In genomic region chr19:28309072-28309471, GRCh38 we compare ENCODE assay signal across 27 cellular contexts.
"Had no signal": no experiment of that assay in that cellular context is flagged by ENCODE, and none has a peak within 500 bp of the region (broad histone marks: within the 10 kb centered on the region; RNA-seq: fewer than 3 reads in every experiment).

No MANE protein-coding gene starts in this region.

- H3K4me2 ChIP-seq: neural progenitor cell had no signal

- H3K36me3 Mint-ChIP-seq: immature natural killer cell; mesothelial cell of epicardium; naive B cell; natural killer cell; neural progenitor cell; stimulated activated naive B cell treated with anti-CD40 and anti-IgM and Interleukin-4, amounts not matched to agents 10 μg/mL and 1 μg/mL and 100 μg/mL, for 72 hours had no signal

- H3K9me3 ChIP-seq: lower lobe of right lung, ovary, stomach, testis, thyroid gland, transverse colon, upper lobe of left lung had no signal

- H3K27me3 ChIP-seq: neural progenitor cell, ovary, stomach, testis, thyroid gland, transverse colon, upper lobe of left lung had no signal

- H3K27me3 Mint-ChIP-seq: naive B cell; progenitor cell of endocrine pancreas; stimulated activated naive B cell treated with anti-CD40 and anti-IgM and Interleukin-4, amounts not matched to agents 10 μg/mL and 1 μg/mL and 100 μg/mL, for 72 hours had no signal

- H2AFZ ChIP-seq: neural progenitor cell had no signal

- H3K4me1 Mint-ChIP-seq: immature natural killer cell; naive B cell; natural killer cell; stimulated activated naive B cell treated with anti-CD40 and anti-IgM and Interleukin-4, amounts not matched to agents 10 μg/mL and 1 μg/mL and 100 μg/mL, for 72 hours had no signal

- ATAC-seq: lower lobe of right lung; natural killer cell; sciatic nerve; stimulated activated naive B cell treated with anti-CD40 and anti-IgM and Interleukin-4, amounts not matched to agents 10 μg/mL and 1 μg/mL and 100 μg/mL, for 72 hours; stimulated activated naive CD8-positive, alpha-beta T cell treated with anti-CD3 and anti-CD28 coated beads, Interleukin-15, Interleukin-2, amounts not matched to agents 100 U/mL and 50 U/mL, for 24 hours had no signal

- H3K9ac ChIP-seq: neural progenitor cell had no signal

- H3K9me3 Mint-ChIP-seq: immature natural killer cell, mesothelial cell of epicardium, natural killer cell, nephron progenitor cell, neural progenitor cell had no signal

- H3K27ac ChIP-seq: lower lobe of right lung, neural progenitor cell, ovary, skin epidermis, stomach, testis, thyroid gland, transverse colon, upper lobe of left lung had no signal

- H3K4me3 ChIP-seq: lower lobe of right lung, neural progenitor cell, ovary, skin epidermis, stomach, testis, thyroid gland, transverse colon, upper lobe of left lung had no signal

- H3K4me1 ChIP-seq: lower lobe of right lung, stomach, testis, thyroid gland, transverse colon, upper lobe of left lung had no signal

- DNase-seq: hypothalamus; immature natural killer cell; kidney; lower lobe of right lung; mammary epithelial cell; mesendoderm; naive B cell; natural killer cell; nephron progenitor cell; ovary; right cardiac atrium; stimulated activated CD4-positive, alpha-beta T cell treated with anti-CD3 and anti-CD28 coated beads, Interleukin-12 subunit alpha, Interleukin-12 subunit beta, amount 100 ng/mL, for 4 hours; stimulated activated CD4-positive, alpha-beta T cell treated with anti-CD3 and anti-CD28 coated beads, Interleukin-15, amount 100 ng/mL, for 24 hours; stimulated activated CD4-positive, alpha-beta T cell treated with anti-CD3 and anti-CD28 coated beads, Interleukin-2, amount 100 ng/mL, for 24 hours; stimulated activated CD4-positive, alpha-beta T cell treated with anti-CD3 and anti-CD28 coated beads, Interleukin-4, amount 100 ng/mL, for 1 hour; stimulated activated naive B cell treated with anti-CD40 and anti-IgM and Interleukin-4, amounts not matched to agents 10 μg/mL and 1 μg/mL and 100 μg/mL, for 72 hours; stimulated activated naive CD8-positive, alpha-beta T cell treated with anti-CD3 and anti-CD28 coated beads, Interleukin-15, Interleukin-2, amounts not matched to agents 100 U/mL and 50 U/mL, for 24 hours; stomach; testis; thyroid gland; transverse colon; upper lobe of left lung had no signal

- H3K27ac Mint-ChIP-seq: immature natural killer cell; mesothelial cell of epicardium; naive B cell; natural killer cell; nephron progenitor cell; stimulated activated naive B cell treated with anti-CD40 and anti-IgM and Interleukin-4, amounts not matched to agents 10 μg/mL and 1 μg/mL and 100 μg/mL, for 72 hours had no signal

- H3K4me3 Mint-ChIP-seq: immature natural killer cell; mesothelial cell of epicardium; naive B cell; natural killer cell; nephron progenitor cell; neural progenitor cell; stimulated activated naive B cell treated with anti-CD40 and anti-IgM and Interleukin-4, amounts not matched to agents 10 μg/mL and 1 μg/mL and 100 μg/mL, for 72 hours had no signal

- H3K36me3 ChIP-seq: lower lobe of right lung, neural progenitor cell, ovary, stomach, thyroid gland, transverse colon, upper lobe of left lung had no signal
